In the genomic region with DNA sequence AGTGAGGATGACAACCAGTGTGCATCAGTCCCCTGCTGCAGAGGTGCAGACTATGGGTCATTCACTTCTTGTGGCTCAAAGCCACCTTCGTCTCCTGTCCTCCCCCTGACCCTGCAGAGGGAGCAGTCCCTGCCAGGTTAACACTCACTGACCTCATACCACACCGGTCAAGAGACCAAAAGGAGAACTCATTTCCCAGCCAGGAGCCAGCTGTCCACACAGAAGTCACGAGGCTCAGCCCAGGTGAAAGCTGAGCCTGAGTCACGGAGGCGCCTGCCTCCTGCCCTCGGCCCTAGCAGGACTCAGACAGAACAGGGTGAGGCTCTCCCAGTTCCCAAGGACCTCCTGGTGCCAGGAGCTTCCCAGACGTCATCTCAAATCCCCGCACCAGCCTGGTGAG, we compare ENCODE assay signal across 20 cellular contexts.
DNase-seq lines count a peak whose midpoint lies in the region; ATAC-seq, FAIRE-seq and TF ChIP-seq lines count a peak whose summit lies in the region.
"Had no signal": no experiment of that assay in that cellular context is flagged by ENCODE, and none has a peak within 500 bp of the region (broad histone marks: within the 10 kb centered on the region; RNA-seq: fewer than 3 reads in every experiment).

No MANE protein-coding gene starts in this region.

- H2BK120ac ChIP-seq in neuronal stem cell (ENCODE audit: low read depth, low read length) = no peak overlapping the region

- H3K23ac ChIP-seq in neuronal stem cell (ENCODE audit: low read depth, low read length, poor library complexity) = no peak overlapping the region

- H2AFZ ChIP-seq in neuronal stem cell (ENCODE audit: low read length) = no peak overlapping the region

- H3K9me3 ChIP-seq in neuronal stem cell (replicated peaks in 1 of 2; ENCODE audit: control insufficient read depth in 2 of 2, insufficient read depth in 1 of 2, low read depth in 1 of 2, low read length in 2 of 2) (peaks cover 10 to 23% of the 10 kb centered on the region in 2 donors), psoas muscle (peaks cover 16% of the 10 kb centered on the region), stomach (peaks cover 0 to 20% (median 11%) of the 10 kb centered on the region in 4 donors), small intestine (ENCODE audit: control insufficient read depth, low read depth) (no peaks in the 10 kb centered on the region)

- ATAC-seq in psoas muscle = peak; percentile 92 to 95 (median 93)
- ATAC-seq: GM12878 had no signal

- TF ChIP-seq EP300 in stomach (IDR thresholded peaks at IDR 0.05) = no peak

- no peak overlapping the region for H2BK15ac ChIP-seq in neuronal stem cell (ENCODE audit: low read length)

- H3K4me1 ChIP-seq in neuronal stem cell (ENCODE audit: control insufficient read depth in 2 of 2, insufficient read depth in 1 of 2, low read depth in 1 of 2, low read length in 2 of 2) = peaks cover 3 to 11% of the 10 kb centered on the region in 2 donors
- peaks cover 8% of the 10 kb centered on the region for H3K4me1 ChIP-seq in psoas muscle
- peaks cover 0 to 4% (median 0%) of the 10 kb centered on the region in 4 donors for H3K4me1 ChIP-seq in stomach
- no peaks in the 10 kb centered on the region for H3K4me1 ChIP-seq in small intestine (ENCODE audit: control insufficient read depth in 2 of 2, insufficient read depth in 1 of 2, low read depth in 1 of 2, low read length in 1 of 2)
- H3K4me1 ChIP-seq: HAP-1 had no signal

- H3K4me3 ChIP-seq in neuronal stem cell (ENCODE audit: low read length in 2 of 2) (no peak overlapping the region), psoas muscle (no peak overlapping the region), stomach (no peak overlapping the region), small intestine (ENCODE audit: low read depth in 1 of 2, low read length in 2 of 2) (no peak overlapping the region)
- H3K4me3 ChIP-seq: BLaER1, GM12878, HAP-1 had no signal

- H2BK5ac ChIP-seq in neuronal stem cell (ENCODE audit: low read length) = no peak overlapping the region

- no peak overlapping the region for H3K14ac ChIP-seq in neuronal stem cell (ENCODE audit: low read length)

- TF ChIP-seq CTCF in psoas muscle (IDR thresholded peaks at IDR 0.05) (no peak), stomach (IDR thresholded peaks at IDR 0.05) (no peak)

- H2AK5ac ChIP-seq in neuronal stem cell (ENCODE audit: low read depth, low read length) = peak overlapping the region; percentile 0

- H3K4ac ChIP-seq in neuronal stem cell (ENCODE audit: low read length) = no peak overlapping the region

- H2BK12ac ChIP-seq in neuronal stem cell (ENCODE audit: low read length) = no peak overlapping the region

- WGBS in neuronal stem cell (ENCODE audit: extremely low coverage in 2 of 2, insufficient read length in 2 of 2, insufficient replicate concordance in 1 of 2), 2 donors = no CpG with 5 or more reads among the region's 8 CpGs
- 24 to 40% (median 29%) methylated on average over 8 of the region's 8 CpGs for WGBS in psoas muscle, 3 donors
- 58 to 86% (median 73%) methylated on average over 7 to 8 of the region's 8 CpGs for WGBS in stomach, 5 donors
- 70 to 82% (median 73%) methylated on average over 8 of the region's 8 CpGs for WGBS in small intestine, 3 donors

- FAIRE-seq in small intestine (lab: Jason Lieb, UNC) = no peak
- no peak for FAIRE-seq in GM19239 (lab: Jason Lieb, UNC)
- FAIRE-seq: D721Med, GM12878, H54 had no signal

- no peak overlapping the region for H3K18ac ChIP-seq in neuronal stem cell (ENCODE audit: low read length)

- H4K8ac ChIP-seq in neuronal stem cell (ENCODE audit: low read depth, low read length) = no peak overlapping the region

- no peak for TF ChIP-seq POLR2A in stomach (IDR thresholded peaks at IDR 0.05)

- H3K36me3 ChIP-seq in neuronal stem cell (replicated peaks in 1 of 2; ENCODE audit: control insufficient read depth in 2 of 2, insufficient read depth in 2 of 2, low read length in 2 of 2) (no peaks in the 10 kb centered on the region), psoas muscle (ENCODE audit: insufficient read depth in 1 of 2, low read depth in 1 of 2) (no peaks in the 10 kb centered on the region), stomach (no peaks in the 10 kb centered on the region), small intestine (ENCODE audit: control insufficient read depth in 2 of 2, insufficient read depth in 2 of 2, low read length in 2 of 2) (no peaks in the 10 kb centered on the region)
- H3K36me3 ChIP-seq: BLaER1, HAP-1 had no signal

- H3K9ac ChIP-seq in neuronal stem cell (ENCODE audit: low read depth, low read length, poor library complexity) = no peak overlapping the region
- H3K9ac ChIP-seq: BLaER1 had no signal

- intact Hi-C loops in psoas muscle (cut with DNase I) (no loop called here), stomach (cut with DNase I; ENCODE audit: low total_unique reads) (no loop called here)

- H3K27me3 ChIP-seq in neuronal stem cell (ENCODE audit: control insufficient read depth in 3 of 3, insufficient read depth in 3 of 3, low read depth in 1 of 3, low read length in 3 of 3) = no peaks in the 10 kb centered on the region
- no peaks in the 10 kb centered on the region for H3K27me3 ChIP-seq in psoas muscle (ENCODE audit: insufficient read depth in 3 of 3, low read length in 2 of 3)
- no peaks in the 10 kb centered on the region for H3K27me3 ChIP-seq in stomach
- no peaks in the 10 kb centered on the region for H3K27me3 ChIP-seq in small intestine (ENCODE audit: control insufficient read depth in 2 of 2, insufficient read depth in 2 of 2, low read length in 2 of 2)
- H3K27me3 ChIP-seq: BLaER1 had no signal

- DNase-seq in neuronal stem cell (ENCODE audit: low spot score) (no peak), psoas muscle (peak; percentile 52 to 86), stomach (peak; percentile 29), small intestine (no peak), NCI-H1092 (lab: John Stamatoyannopoulos, UW) (no peak), GM19239 (ENCODE audit: insufficient read length, low spot score) (no peak)
- DNase-seq: CD4-positive, alpha-beta T cell; CD8-positive, alpha-beta memory T cell; DMS 273 treated with DMSO at 0.1 percent for 48 hours; DMS79; EL; GDM1; GOT3; HFFc6 had no signal

- no peaks in the 10 kb centered on the region for H3K79me1 ChIP-seq in neuronal stem cell (ENCODE audit: low read depth, low read length)

- H3K27ac ChIP-seq in neuronal stem cell (replicated peaks; ENCODE audit: low read length) = no peak overlapping the region
- H3K27ac ChIP-seq in psoas muscle = peak overlapping the region; percentile 73
- H3K27ac ChIP-seq in stomach = no peak overlapping the region
- H3K27ac ChIP-seq in small intestine (ENCODE audit: low read depth in 1 of 2, low read length in 1 of 2) = no peak overlapping the region
- H3K27ac ChIP-seq: BLaER1, C4-2B had no signal

- no peak overlapping the region for H4K91ac ChIP-seq in neuronal stem cell (ENCODE audit: low read depth, low read length, poor library complexity)

- H3K4me2 ChIP-seq in neuronal stem cell (ENCODE audit: insufficient read depth, low read length, poor library complexity, severe bottlenecking) = no peak overlapping the region
- H3K4me2 ChIP-seq: BLaER1 had no signal

Comparison
In these comparisons a context has a peak if more than half of its experiments do, and no peak if none do; other contexts are left out.
1. DNase-seq: peak in psoas muscle (2 of 2) and stomach (single experiment); none in neuronal stem cell (single experiment), small intestine (single experiment), NCI-H1092 (single experiment) and GM19239 (single experiment).